ENCODE assay signal across 1 cellular context in genomic region chr20:50468378-50468798, GRCh38.
TF ChIP-seq lines count a peak whose summit lies in the region.

No MANE protein-coding gene starts in this region.

TF ChIP-seq in K562, 482 proteins besides CTCF, POLR2A, EP300 and RAD21 (continued from another document and continues in another):
- TF ChIP-seq, protein P1, sequence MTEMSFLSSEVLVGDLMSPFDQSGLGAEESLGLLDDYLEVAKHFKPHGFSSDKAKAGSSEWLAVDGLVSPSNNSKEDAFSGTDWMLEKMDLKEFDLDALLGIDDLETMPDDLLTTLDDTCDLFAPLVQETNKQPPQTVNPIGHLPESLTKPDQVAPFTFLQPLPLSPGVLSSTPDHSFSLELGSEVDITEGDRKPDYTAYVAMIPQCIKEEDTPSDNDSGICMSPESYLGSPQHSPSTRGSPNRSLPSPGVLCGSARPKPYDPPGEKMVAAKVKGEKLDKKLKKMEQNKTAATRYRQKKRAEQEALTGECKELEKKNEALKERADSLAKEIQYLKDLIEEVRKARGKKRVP (CRISPR knock-in tag; IDR thresholded peaks at IDR 0.05): no peak
- TF ChIP-seq ZNF407 (IDR thresholded peaks at IDR 0.05; ENCODE audit: low read depth) (peak; percentile 43; the same call in 1 of the 2 replicates), ZNF444 (CRISPR knock-in tag; IDR thresholded peaks at IDR 0.05) (no peak), ZNF174 (CRISPR knock-in tag; IDR thresholded peaks at IDR 0.05) (no peak), PCBP1 (IDR thresholded peaks at IDR 0.05; ENCODE audit: low read depth, low read length, poor library complexity, severe bottlenecking) (no peak), BCOR (IDR thresholded peaks at IDR 0.05) (peak; percentile 28; the same call in 1 of the 2 replicates), THRB (CRISPR knock-in tag; conservative IDR thresholded peaks at IDR 0.05) (0 out of 2 replicates have a peak, but pooled peaks have one; percentile 47), FOXJ2 (tag; IDR thresholded peaks at IDR 0.05) (no peak), RHOXF2B (CRISPR knock-in tag; conservative IDR thresholded peaks at IDR 0.05) (no peak), ZNF512 (tag; IDR thresholded peaks at IDR 0.05) (peak; percentile 96), BACH1 (tag; IDR thresholded peaks at IDR 0.05) (no peak), SRSF9 (IDR thresholded peaks at IDR 0.05; ENCODE audit: borderline replicate concordance, low read depth, low read length) (no peak), STAT5A (IDR thresholded peaks at IDR 0.05; ENCODE audit: borderline replicate concordance, low read length) (no peak), NR2C1 (IDR thresholded peaks at IDR 0.05) (0 out of 2 replicates have a peak, but pooled peaks have one; percentile 8), NR2C1 (tag; IDR thresholded peaks at IDR 0.05) (no peak), GTF2E2 (tag; IDR thresholded peaks at IDR 0.05) (no peak), MCM5 (IDR thresholded peaks at IDR 0.05; ENCODE audit: low read depth) (no peak), ARHGAP35 (IDR thresholded peaks at IDR 0.05; ENCODE audit: partially characterized antibody) (peak; percentile 55), MYC (IDR thresholded peaks at IDR 0.05; ENCODE audit: low read depth, low read length) (no peak), MYC (CRISPR knock-in tag; IDR thresholded peaks at IDR 0.05; ENCODE audit: borderline replicate concordance, low read depth) (no peak), SUPT5H (IDR thresholded peaks at IDR 0.05) (no peak), ZNF282 (CRISPR knock-in tag; IDR thresholded peaks at IDR 0.05) (no peak), ZKSCAN8 (CRISPR knock-in tag; IDR thresholded peaks at IDR 0.05) (no peak), ZNF717 (CRISPR knock-in tag; IDR thresholded peaks at IDR 0.05) (no peak), TEAD2 (tag; IDR thresholded peaks at IDR 0.05) (no peak), RBM17 (IDR thresholded peaks at IDR 0.05; ENCODE audit: borderline replicate concordance, low read depth, low read length) (no peak), PTTG1 (tag; IDR thresholded peaks at IDR 0.05; ENCODE audit: low read depth) (no peak), MAFG (tag; conservative IDR thresholded peaks at IDR 0.05) (no peak), MTA1 (IDR thresholded peaks at IDR 0.05; ENCODE audit: borderline replicate concordance) (peak; percentile 35; the same call in 1 of the 2 replicates), HDGF (IDR thresholded peaks at IDR 0.05) (peak; percentile 45; the same call in 1 of the 2 replicates), COPS2 (conservative IDR thresholded peaks at IDR 0.05) (no peak), NCOR1 (IDR thresholded peaks at IDR 0.05) (peak; percentile 20; the same call in 1 of the 2 replicates), MAFK (IDR thresholded peaks at IDR 0.05; ENCODE audit: low read length) (no peak), KDM4B (IDR thresholded peaks at IDR 0.05; ENCODE audit: borderline replicate concordance in 2 of 2, low read depth in 1 of 2) (no peak), ESRRA (IDR thresholded peaks at IDR 0.05; ENCODE audit: borderline replicate concordance, low read depth) (no peak), BCLAF1 (IDR thresholded peaks at IDR 0.05; ENCODE audit: borderline replicate concordance in 1 of 2, control insufficient read depth in 1 of 2, low read depth in 2 of 2, low read length in 1 of 2) (peak in 1 of 2 experiments; percentile 81; a peak in 2 of 4 replicates), ELK3 (CRISPR knock-in tag; IDR thresholded peaks at IDR 0.05) (no peak), ZNF146 (CRISPR knock-in tag; IDR thresholded peaks at IDR 0.05; ENCODE audit: unreplicated experiment) (no peak)
- TF ChIP-seq, protein P2, sequence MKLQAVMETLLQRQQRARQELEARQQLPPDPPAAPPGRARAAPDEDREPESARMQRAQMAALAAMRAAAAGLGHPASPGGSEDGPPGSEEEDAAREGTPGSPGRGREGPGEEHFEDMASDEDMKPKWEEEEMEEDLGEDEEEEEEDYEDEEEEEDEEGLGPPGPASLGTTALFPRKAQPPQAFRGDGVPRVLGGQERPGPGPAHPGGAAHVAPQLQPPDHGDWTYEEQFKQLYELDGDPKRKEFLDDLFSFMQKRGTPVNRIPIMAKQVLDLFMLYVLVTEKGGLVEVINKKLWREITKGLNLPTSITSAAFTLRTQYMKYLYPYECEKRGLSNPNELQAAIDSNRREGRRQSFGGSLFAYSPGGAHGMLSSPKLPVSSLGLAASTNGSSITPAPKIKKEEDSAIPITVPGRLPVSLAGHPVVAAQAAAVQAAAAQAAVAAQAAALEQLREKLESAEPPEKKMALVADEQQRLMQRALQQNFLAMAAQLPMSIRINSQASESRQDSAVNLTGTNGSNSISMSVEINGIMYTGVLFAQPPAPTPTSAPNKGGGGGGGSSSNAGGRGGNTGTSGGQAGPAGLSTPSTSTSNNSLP (IDR thresholded peaks at IDR 0.05; ENCODE audit: borderline replicate concordance, low read depth, low read length): no peak
- TF ChIP-seq, protein P3, sequence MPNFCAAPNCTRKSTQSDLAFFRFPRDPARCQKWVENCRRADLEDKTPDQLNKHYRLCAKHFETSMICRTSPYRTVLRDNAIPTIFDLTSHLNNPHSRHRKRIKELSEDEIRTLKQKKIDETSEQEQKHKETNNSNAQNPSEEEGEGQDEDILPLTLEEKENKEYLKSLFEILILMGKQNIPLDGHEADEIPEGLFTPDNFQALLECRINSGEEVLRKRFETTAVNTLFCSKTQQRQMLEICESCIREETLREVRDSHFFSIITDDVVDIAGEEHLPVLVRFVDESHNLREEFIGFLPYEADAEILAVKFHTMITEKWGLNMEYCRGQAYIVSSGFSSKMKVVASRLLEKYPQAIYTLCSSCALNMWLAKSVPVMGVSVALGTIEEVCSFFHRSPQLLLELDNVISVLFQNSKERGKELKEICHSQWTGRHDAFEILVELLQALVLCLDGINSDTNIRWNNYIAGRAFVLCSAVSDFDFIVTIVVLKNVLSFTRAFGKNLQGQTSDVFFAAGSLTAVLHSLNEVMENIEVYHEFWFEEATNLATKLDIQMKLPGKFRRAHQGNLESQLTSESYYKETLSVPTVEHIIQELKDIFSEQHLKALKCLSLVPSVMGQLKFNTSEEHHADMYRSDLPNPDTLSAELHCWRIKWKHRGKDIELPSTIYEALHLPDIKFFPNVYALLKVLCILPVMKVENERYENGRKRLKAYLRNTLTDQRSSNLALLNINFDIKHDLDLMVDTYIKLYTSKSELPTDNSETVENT (CRISPR knock-in tag; IDR thresholded peaks at IDR 0.05): no peak
- TF ChIP-seq, protein P4, sequence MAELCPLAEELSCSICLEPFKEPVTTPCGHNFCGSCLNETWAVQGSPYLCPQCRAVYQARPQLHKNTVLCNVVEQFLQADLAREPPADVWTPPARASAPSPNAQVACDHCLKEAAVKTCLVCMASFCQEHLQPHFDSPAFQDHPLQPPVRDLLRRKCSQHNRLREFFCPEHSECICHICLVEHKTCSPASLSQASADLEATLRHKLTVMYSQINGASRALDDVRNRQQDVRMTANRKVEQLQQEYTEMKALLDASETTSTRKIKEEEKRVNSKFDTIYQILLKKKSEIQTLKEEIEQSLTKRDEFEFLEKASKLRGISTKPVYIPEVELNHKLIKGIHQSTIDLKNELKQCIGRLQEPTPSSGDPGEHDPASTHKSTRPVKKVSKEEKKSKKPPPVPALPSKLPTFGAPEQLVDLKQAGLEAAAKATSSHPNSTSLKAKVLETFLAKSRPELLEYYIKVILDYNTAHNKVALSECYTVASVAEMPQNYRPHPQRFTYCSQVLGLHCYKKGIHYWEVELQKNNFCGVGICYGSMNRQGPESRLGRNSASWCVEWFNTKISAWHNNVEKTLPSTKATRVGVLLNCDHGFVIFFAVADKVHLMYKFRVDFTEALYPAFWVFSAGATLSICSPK (IDR thresholded peaks at IDR 0.05; ENCODE audit: borderline replicate concordance): 0 out of 2 replicates have a peak, but pooled peaks have one; percentile 85
